Comparison of ENCODE assay signal across 34 cellular contexts in genomic region chr22:26945565-26945964, GRCh38.
"Had no signal": no experiment of that assay in that cellular context is flagged by ENCODE, and none has a peak within 500 bp of the region (broad histone marks: within the 10 kb centered on the region; RNA-seq: fewer than 3 reads in every experiment).

No MANE protein-coding gene starts in this region.

- H3K27ac ChIP-seq: KMS-11 had no signal

- H3K9ac ChIP-seq: KMS-11 had no signal

- DNase-seq: Karpas-422, Kasumi-1, MG63, MM.1S, MV-4-11, NCI-H1048, NCI-H1092, NCI-H1092 treated with DMSO at 0.1 percent for 48 hours, NCI-H1105, NCI-H1105 treated with DMSO at 0.1 percent for 48 hours, NCI-H1417, NCI-H1417 treated with DMSO at 0.1 percent for 48 hours, NCI-H1436, NCI-H1436 treated with DMSO at 0.1 percent for 48 hours, NCI-H146, NCI-H1694, NCI-H1694 treated with DMSO at 0.1 percent for 48 hours, NCI-H187, NCI-H187 treated with DMSO at 0.1 percent for 48 hours, NCI-H1930, NCI-H2029, NCI-H2029 treated with DMSO at 0.1 percent for 48 hours, NCI-H2081, NCI-H2081 treated with DMSO at 0.1 percent for 48 hours, NCI-H2107, NCI-H2171, NCI-H2171 treated with DMSO at 0.1 percent for 48 hours, NCI-H2227 treated with DMSO at 0.1 percent for 48 hours, NCI-H226, NCI-H345, NCI-H446, NCI-H446 treated with DMSO at 0.1 percent for 48 hours, NCI-H510A had no signal

- H3K4me3 ChIP-seq: MG63 had no signal

- H3K9me3 ChIP-seq: MG63 had no signal

- H3K27me3 ChIP-seq: MG63 had no signal

- H3K4me2 ChIP-seq: KMS-11 had no signal

- H3K36me3 ChIP-seq: MG63 had no signal
